ENCODE assay signal across 11 cellular contexts in genomic region chr4:53987761-53988171, GRCh38.
DNase-seq lines count a peak whose midpoint lies in the region; ATAC-seq and TF ChIP-seq lines count a peak whose summit lies in the region.
"Had no signal": no experiment of that assay in that cellular context is flagged by ENCODE, and none has a peak within 500 bp of the region (broad histone marks: within the 10 kb centered on the region; RNA-seq: fewer than 3 reads in every experiment).

No MANE protein-coding gene starts in this region.

- H3K36me3 ChIP-seq in adipocyte (ENCODE audit: control insufficient read depth, insufficient read depth, low read length, severe bottlenecking) (no peaks in the 10 kb centered on the region), smooth muscle cell (ENCODE audit: low read depth) (no peaks in the 10 kb centered on the region), BE2C (no peaks in the 10 kb centered on the region), spleen (no peaks in the 10 kb centered on the region)

- H4K20me1 ChIP-seq in smooth muscle cell (ENCODE audit: low read depth): no peaks in the 10 kb centered on the region

- no peaks in the 10 kb centered on the region for H3K36me3 Mint-ChIP-seq in activated CD4-positive, alpha-beta T cell treated with anti-CD3 and anti-CD28 coated beads for 36 hours (ENCODE audit: low read depth)

- H3K9me3 Mint-ChIP-seq in activated CD4-positive, alpha-beta T cell treated with anti-CD3 and anti-CD28 coated beads for 36 hours (ENCODE audit: low read depth): no peaks in the 10 kb centered on the region
- H3K9me3 Mint-ChIP-seq: activated B cell treated with CpG ODN at 0.5 μM for 24 hours had no signal

- peak overlapping the region; percentile 19 for H3K4me2 ChIP-seq in smooth muscle cell

- peak overlapping the region; percentile 53 for H3K27ac ChIP-seq in foreskin keratinocyte
- H3K27ac ChIP-seq in smooth muscle cell (ENCODE audit: low read depth): peak overlapping the region; percentile 32
- no peak overlapping the region for H3K27ac ChIP-seq in spleen

- ATAC-seq in activated CD4-positive, alpha-beta T cell treated with anti-CD3 and anti-CD28 coated beads for 36 hours: peak; percentile 68
- ATAC-seq in foreskin keratinocyte: peak; percentile 92

- 37% methylated on average over 1 of the region's 1 CpG for WGBS in smooth muscle cell (ENCODE audit: low lambda C conversion rate)
- 88 to 100% (median 94%) methylated on average over 1 of the region's 1 CpG for WGBS in spleen, 5 donors

- intact Hi-C loops in activated CD4-positive, alpha-beta T cell treated with anti-CD3 and anti-CD28 coated beads for 36 hours (cut with DNase I, micrococcal nuclease): no loop called here
- intact Hi-C loops in spleen (cut with DNase I; ENCODE audit: low total_unique reads): no loop called here

- H3K9ac ChIP-seq in adipocyte (ENCODE audit: low read length) (no peak overlapping the region), smooth muscle cell (ENCODE audit: low read depth) (no peak overlapping the region)

- TF ChIP-seq CTCF in foreskin keratinocyte (conservative IDR thresholded peaks at IDR 0.05) (no peak), smooth muscle cell (IDR thresholded peaks at IDR 0.05; ENCODE audit: borderline replicate concordance, insufficient read depth, poor library complexity, severe bottlenecking) (no peak), BE2C (IDR thresholded peaks at IDR 0.05; ENCODE audit: low read depth, low read length) (no peak), spleen (IDR thresholded peaks at IDR 0.05 in 8 of 11, conservative IDR thresholded peaks at IDR 0.05 in 3 of 11) (no peak)

- no peak for TF ChIP-seq POLR2A in spleen (IDR thresholded peaks at IDR 0.05)

- no peaks in the 10 kb centered on the region for H3K27me3 Mint-ChIP-seq in activated CD4-positive, alpha-beta T cell treated with anti-CD3 and anti-CD28 coated beads for 36 hours
- H3K27me3 Mint-ChIP-seq: activated B cell treated with CpG ODN at 0.5 μM for 24 hours had no signal

- H3K9me3 ChIP-seq in adipocyte (ENCODE audit: control insufficient read depth, low read length): no peaks in the 10 kb centered on the region
- no peaks in the 10 kb centered on the region for H3K9me3 ChIP-seq in smooth muscle cell (replicated peaks; ENCODE audit: low read depth)
- no peaks in the 10 kb centered on the region for H3K9me3 ChIP-seq in BE2C
- H3K9me3 ChIP-seq in spleen: no peaks in the 10 kb centered on the region

- no peaks in the 10 kb centered on the region for H3K79me2 ChIP-seq in smooth muscle cell (ENCODE audit: low read depth)

- no peak for DNase-seq in activated CD4-positive, alpha-beta T cell treated with anti-CD3 and anti-CD28 coated beads for 36 hours
- DNase-seq in activated CD4-positive, alpha-beta T cell treated with anti-CD3 and anti-CD28 coated beads, Interleukin-2, amount 50 U/mL, for 48 hours: no peak
- peak; percentile 45 for DNase-seq in adipocyte (ENCODE audit: low read depth)
- DNase-seq in foreskin keratinocyte: peak; percentile 75 to 88
- DNase-seq in smooth muscle cell (lab: John Stamatoyannopoulos, UW; ENCODE audit: unreplicated experiment): no peak
- DNase-seq in BE2C: no peak
- DNase-seq in HuH-7.5 (ENCODE audit: low spot score): no peak
- no peak for DNase-seq in spleen
- DNase-seq: 8988T, activated B cell treated with CpG ODN at 0.5 μM for 24 hours, NCI-H2227 treated with DMSO at 0.1 percent for 48 hours had no signal

- H3K4me3 ChIP-seq in adipocyte (ENCODE audit: low read length) (no peak overlapping the region), smooth muscle cell (no peak overlapping the region), BE2C (ENCODE audit: low read depth, low read length) (no peak overlapping the region), spleen (no peak overlapping the region)

- H2AFZ ChIP-seq in smooth muscle cell (ENCODE audit: low read depth): no peak overlapping the region

- H3K4me1 Mint-ChIP-seq in activated CD4-positive, alpha-beta T cell treated with anti-CD3 and anti-CD28 coated beads for 36 hours: peaks cover 2% of the 10 kb centered on the region
- H3K4me1 Mint-ChIP-seq: activated B cell treated with CpG ODN at 0.5 μM for 24 hours had no signal

- H3K4me1 ChIP-seq in adipocyte (ENCODE audit: control insufficient read depth, insufficient read depth, low read length) (peaks cover 35% of the 10 kb centered on the region), foreskin keratinocyte (peaks cover 21% of the 10 kb centered on the region), smooth muscle cell (ENCODE audit: low read depth) (no peaks in the 10 kb centered on the region), BE2C (no peaks in the 10 kb centered on the region), spleen (peaks cover 0 to 6% (median under 1%) of the 10 kb centered on the region in 6 donors)

- H3K4me3 Mint-ChIP-seq in activated CD4-positive, alpha-beta T cell treated with anti-CD3 and anti-CD28 coated beads for 36 hours: no peak overlapping the region
- H3K4me3 Mint-ChIP-seq: activated B cell treated with CpG ODN at 0.5 μM for 24 hours had no signal

- POLR2A ChIA-PET in activated CD4-positive, alpha-beta T cell treated with anti-CD3 and anti-CD28 coated beads for 36 hours (lab: Charles Lee): interaction anchor here (0.6 kb wide), 1 partner anchor 10 kb away, joined by 3 read pairs; no protein-coding TSS in a partner anchor

- H3K27ac Mint-ChIP-seq in activated CD4-positive, alpha-beta T cell treated with anti-CD3 and anti-CD28 coated beads for 36 hours: no peak overlapping the region
- H3K27ac Mint-ChIP-seq: activated B cell treated with CpG ODN at 0.5 μM for 24 hours had no signal

- CTCF ChIA-PET in activated CD4-positive, alpha-beta T cell treated with anti-CD3 and anti-CD28 coated beads for 36 hours (lab: Charles Lee): interaction anchor here (0.7 kb wide), 1 partner anchor 452 kb away, joined by 4 read pairs; no protein-coding TSS in a partner anchor

- peaks cover 4% of the 10 kb centered on the region for H3F3A ChIP-seq in smooth muscle cell (ENCODE audit: low read depth)

- H3K27me3 ChIP-seq in adipocyte (replicated peaks; ENCODE audit: control insufficient read depth, insufficient read depth, low read length) (no peaks in the 10 kb centered on the region), foreskin keratinocyte (no peaks in the 10 kb centered on the region), smooth muscle cell (ENCODE audit: low read depth) (no peaks in the 10 kb centered on the region), BE2C (no peaks in the 10 kb centered on the region), spleen (replicated peaks in 1 of 7) (no peaks in the 10 kb centered on the region)

Comparison
In these comparisons a context has a peak if more than half of its experiments do, and no peak if none do; other contexts are left out.
1. DNase-seq: peak in adipocyte (single experiment) and foreskin keratinocyte (2 of 2); none in activated CD4-positive, alpha-beta T cell treated with anti-CD3 and anti-CD28 coated beads for 36 hours (single experiment), activated CD4-positive, alpha-beta T cell treated with anti-CD3 and anti-CD28 coated beads, Interleukin-2, amount 50 U/mL, for 48 hours (0 of 2), smooth muscle cell (single experiment), BE2C (single experiment), HuH-7.5 (single experiment) and spleen (single experiment).
2. H3K27ac ChIP-seq: peak in foreskin keratinocyte (single experiment) and smooth muscle cell (single experiment); none in spleen (0 of 8).